Comparison of ENCODE assay signal across 19 cellular contexts in the genomic region with DNA sequence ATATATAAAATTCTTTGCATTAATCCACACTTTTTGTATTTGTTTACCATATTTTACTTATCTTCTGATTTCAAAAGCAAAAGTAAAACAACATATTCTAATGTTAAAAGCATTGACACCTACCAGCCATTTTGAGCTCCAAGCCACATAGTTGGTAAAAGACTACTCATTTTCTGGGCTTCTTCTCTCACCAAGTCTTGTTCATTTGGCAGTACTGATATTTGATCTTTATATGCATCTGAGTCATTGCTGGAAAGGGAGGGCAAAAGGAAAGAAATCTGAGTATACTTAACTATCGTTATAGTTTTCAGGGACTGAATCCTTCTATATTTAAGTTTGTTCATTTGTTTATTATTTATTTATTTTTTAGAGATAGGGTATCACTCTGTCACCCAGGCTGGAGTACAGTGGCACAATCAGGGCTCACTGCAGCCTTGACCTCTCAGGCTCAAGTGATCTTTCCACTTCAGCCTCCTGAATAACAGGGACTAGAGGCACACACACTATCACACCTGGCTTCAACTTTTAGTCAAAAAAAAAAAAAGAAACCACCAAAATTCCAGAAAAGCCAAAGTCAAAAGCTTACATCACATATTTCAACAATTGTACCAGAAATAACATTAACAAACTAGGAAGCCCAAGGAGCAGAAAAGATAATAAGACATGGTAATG.
DNase-seq lines count a peak whose midpoint lies in the region; ATAC-seq, FAIRE-seq and TF ChIP-seq lines count a peak whose summit lies in the region.
"Had no signal": no experiment of that assay in that cellular context is flagged by ENCODE, and none has a peak within 500 bp of the region (broad histone marks: within the 10 kb centered on the region; RNA-seq: fewer than 3 reads in every experiment).

No MANE protein-coding gene starts in this region.

- in situ Hi-C loops in HAP-1 (cut with MboI; ENCODE audit: low sequenced_read_pairs), result no loop called here

- no peaks in the 10 kb centered on the region for H3K9me3 ChIP-seq in HAP-1
- H3K9me3 ChIP-seq: gastroesophageal sphincter, right atrium auricular region, suprapubic skin had no signal

- ATAC-seq in activated CD4-positive, CD25-positive, alpha-beta regulatory T cell treated with anti-CD3 and anti-CD28 coated beads, Interleukin-2, amount 50 U/mL, for 24 hours, result peak; percentile 41 to 59
- no peak for ATAC-seq in GM18519 (IDR thresholded peaks at IDR 0.05; ENCODE audit: low FRiP score, unreplicated experiment)
- ATAC-seq: activated naive CD8-positive, alpha-beta T cell treated with anti-CD3 and anti-CD28 coated beads, Interleukin-2, amount 50 U/mL, for 24 hours; activated T-cell treated with anti-CD3 and anti-CD28 coated beads, Interleukin-2, amount 50 U/mL, for 4 hours; gastroesophageal sphincter; T-helper 17 cell had no signal

- peak; percentile 34 for FAIRE-seq in RCC 7860 (lab: Jason Lieb, UNC)

- no peaks in the 10 kb centered on the region for H3K27me3 ChIP-seq in HAP-1 (ENCODE audit: low read depth)
- H3K27me3 ChIP-seq: gastroesophageal sphincter, right atrium auricular region, suprapubic skin had no signal

- H3K4me1 ChIP-seq in HAP-1, result 0 out of 2 replicates have a peak, but pooled peaks cover 2% of the 10 kb centered on the region
- H3K4me1 ChIP-seq: gastroesophageal sphincter, right atrium auricular region, suprapubic skin had no signal

- DNase-seq in activated CD4-positive, CD25-positive, alpha-beta regulatory T cell (lab: John Stamatoyannopoulos, UW), result no peak
- DNase-seq in RCC 7860 (ENCODE audit: low spot score), result no peak
- DNase-seq in choroid plexus epithelial cell (ENCODE audit: low read depth), result peak; percentile 68
- DNase-seq in skeletal muscle cell (ENCODE audit: low read depth), result peak; percentile 21
- DNase-seq in HAP-1 (ENCODE audit: low spot score in 2 of 2), result no peak
- DNase-seq in GDM1 (lab: John Stamatoyannopoulos, UW), result no peak
- DNase-seq: activated CD4-positive, alpha-beta T cell treated with anti-CD3 and anti-CD28 coated beads for 1 hour; activated naive CD8-positive, alpha-beta T cell treated with anti-CD3 and anti-CD28 coated beads, Interleukin-2, amount 50 U/mL, for 24 hours; activated T-cell treated with anti-CD3 and anti-CD28 coated beads, Interleukin-2, amount 50 U/mL, for 4 hours; CD8-positive, alpha-beta memory T cell; NCI-H2029; NCI-H69; stimulated activated CD4-positive, alpha-beta T cell treated with anti-CD3 and anti-CD28 coated beads, Interleukin-1b, Interleukin-23, amount 100 ng/mL, for 48 hours; T-helper 17 cell had no signal

- peaks cover 33% of the 10 kb centered on the region for H3K36me3 ChIP-seq in HAP-1 (replicated peaks)

- no peak overlapping the region for H3K4me3 ChIP-seq in choroid plexus epithelial cell (ENCODE audit: low read depth, low read length)
- no peak overlapping the region for H3K4me3 ChIP-seq in skeletal muscle cell (ENCODE audit: low read depth, low read length)
- H3K4me3 ChIP-seq in HAP-1, result no peak overlapping the region
- H3K4me3 ChIP-seq: gastroesophageal sphincter, right atrium auricular region, suprapubic skin had no signal

- TF ChIP-seq CTCF in choroid plexus epithelial cell (conservative IDR thresholded peaks at IDR 0.05; ENCODE audit: low read depth, low read length), result no peak

Comparison
In these comparisons a context has a peak if more than half of its experiments do, and no peak if none do; other contexts are left out.
1. DNase-seq: peak in choroid plexus epithelial cell (single experiment) and skeletal muscle cell (single experiment); none in activated CD4-positive, CD25-positive, alpha-beta regulatory T cell (0 of 4), RCC 7860 (single experiment), HAP-1 (0 of 2) and GDM1 (single experiment).